1 cellular context compared by ENCODE assay signal in the genomic region with DNA sequence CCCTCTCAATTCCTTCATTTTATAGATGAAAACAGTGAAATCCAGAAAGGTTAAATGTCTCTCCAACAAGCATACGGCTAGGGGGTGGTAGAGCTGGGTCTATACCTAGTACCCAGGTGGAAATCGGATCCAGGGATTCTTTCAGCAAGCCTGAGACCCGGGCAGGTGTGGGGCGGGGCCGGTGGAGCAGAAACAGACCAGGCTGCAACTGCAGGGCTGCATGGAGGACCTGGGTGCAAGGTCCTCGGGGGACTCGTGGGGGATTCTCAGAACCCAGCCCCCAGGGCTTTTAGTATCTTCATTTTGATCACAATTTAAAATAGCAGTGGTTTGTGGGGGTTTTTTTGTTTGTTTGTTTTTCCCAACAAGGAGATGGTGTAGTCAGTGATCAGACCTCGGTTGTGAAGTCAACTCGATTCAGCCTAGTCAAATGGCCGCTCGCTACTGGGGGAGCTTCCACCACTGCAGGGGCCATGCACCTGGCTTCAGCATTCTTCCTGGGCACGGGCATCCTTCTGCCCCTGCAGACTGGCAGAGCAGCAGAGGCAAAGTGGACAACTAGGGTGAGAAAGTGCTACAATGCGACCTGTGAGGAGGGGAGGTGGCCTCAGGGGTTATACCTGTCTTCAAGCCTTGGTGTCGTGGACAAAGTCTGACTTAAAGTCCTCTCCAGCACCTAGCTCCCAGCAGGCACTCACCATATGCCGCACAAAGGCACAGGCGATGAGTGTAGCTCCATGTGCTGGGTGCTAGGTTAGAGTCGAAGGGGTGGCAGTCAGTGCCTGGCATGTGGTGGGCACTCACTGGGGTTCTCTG.
TF ChIP-seq lines count a peak whose summit lies in the region.

No MANE protein-coding gene starts in this region.

TF ChIP-seq in HepG2, 621 proteins besides CTCF, POLR2A, EP300 and RAD21 (continued from another document and continues in another):
- TF ChIP-seq CSRNP2 (CRISPR knock-in tag; conservative IDR thresholded peaks at IDR 0.05; ENCODE audit: low read depth) (no peak), DRAP1 (CRISPR knock-in tag; IDR thresholded peaks at IDR 0.05) (no peak), THYN1 (CRISPR knock-in tag; IDR thresholded peaks at IDR 0.05; ENCODE audit: borderline replicate concordance, low read depth) (no peak), YY1 (IDR thresholded peaks at IDR 0.05; ENCODE audit: insufficient read depth, insufficient replicate concordance, low read depth, low read length) (no peak), ZBTB7B (CRISPR knock-in tag; IDR thresholded peaks at IDR 0.05) (peak; percentile 41; the same call in 1 of the 2 replicates), FOXC1 (CRISPR knock-in tag; IDR thresholded peaks at IDR 0.05; ENCODE audit: borderline replicate concordance) (peak; percentile 42; the same call in 1 of the 2 replicates), THAP11 (CRISPR knock-in tag; IDR thresholded peaks at IDR 0.05) (no peak), HOXA3 (CRISPR knock-in tag; IDR thresholded peaks at IDR 0.05) (no peak), ZNF550 (CRISPR knock-in tag; IDR thresholded peaks at IDR 0.05; ENCODE audit: borderline replicate concordance) (no peak), TAF15 (IDR thresholded peaks at IDR 0.05; ENCODE audit: low read depth, low read length, poor library complexity, severe bottlenecking) (no peak), MLXIP (CRISPR knock-in tag; IDR thresholded peaks at IDR 0.05; ENCODE audit: borderline replicate concordance) (0 out of 2 replicates have a peak, but pooled peaks have one; percentile 25), ZGPAT (CRISPR knock-in tag; IDR thresholded peaks at IDR 0.05) (no peak), ZNF570 (CRISPR knock-in tag; IDR thresholded peaks at IDR 0.05; ENCODE audit: borderline replicate concordance) (no peak), FOSL1 (CRISPR knock-in tag; IDR thresholded peaks at IDR 0.05; ENCODE audit: borderline replicate concordance) (no peak), GMEB1 (CRISPR knock-in tag; IDR thresholded peaks at IDR 0.05; ENCODE audit: borderline replicate concordance) (no peak), ZNF772 (CRISPR knock-in tag; IDR thresholded peaks at IDR 0.05) (no peak), ZNF333 (CRISPR knock-in tag; IDR thresholded peaks at IDR 0.05; ENCODE audit: borderline replicate concordance) (no peak), HNF4A (CRISPR knock-in tag; IDR thresholded peaks at IDR 0.05) (peak; percentile 86; the same call in 1 of the 2 replicates), ZNF24 (IDR thresholded peaks at IDR 0.05) (no peak), EEA1 (CRISPR knock-in tag; IDR thresholded peaks at IDR 0.05; ENCODE audit: borderline replicate concordance) (no peak), FOXO1 (CRISPR knock-in tag; IDR thresholded peaks at IDR 0.05) (0 out of 2 replicates have a peak, but pooled peaks have one; percentile 17), ZMYM2 (CRISPR knock-in tag; IDR thresholded peaks at IDR 0.05) (no peak), HNF1A (IDR thresholded peaks at IDR 0.05; ENCODE audit: low read depth) (no peak), HNF1A (CRISPR knock-in tag; IDR thresholded peaks at IDR 0.05; ENCODE audit: borderline replicate concordance) (no peak), ZNF225 (CRISPR knock-in tag; IDR thresholded peaks at IDR 0.05) (no peak; the same call in 1 of the 2 replicates), MEIS2 (CRISPR knock-in tag; IDR thresholded peaks at IDR 0.05) (no peak), HNRNPLL (IDR thresholded peaks at IDR 0.05; ENCODE audit: low read depth, low read length, poor library complexity, severe bottlenecking) (no peak), MXD1 (CRISPR knock-in tag; IDR thresholded peaks at IDR 0.05) (0 out of 2 replicates have a peak, but pooled peaks have one; percentile 61), KDM1A (CRISPR knock-in tag; IDR thresholded peaks at IDR 0.05) (no peak), SP1 (IDR thresholded peaks at IDR 0.05) (no peak), SP1 (CRISPR knock-in tag; IDR thresholded peaks at IDR 0.05) (no peak), FOXA1 (IDR thresholded peaks at IDR 0.05) (no peak), FOXA1 (CRISPR knock-in tag; IDR thresholded peaks at IDR 0.05) (no peak), PHF8 (CRISPR knock-in tag; IDR thresholded peaks at IDR 0.05) (no peak)
- TF ChIP-seq, protein P1, sequence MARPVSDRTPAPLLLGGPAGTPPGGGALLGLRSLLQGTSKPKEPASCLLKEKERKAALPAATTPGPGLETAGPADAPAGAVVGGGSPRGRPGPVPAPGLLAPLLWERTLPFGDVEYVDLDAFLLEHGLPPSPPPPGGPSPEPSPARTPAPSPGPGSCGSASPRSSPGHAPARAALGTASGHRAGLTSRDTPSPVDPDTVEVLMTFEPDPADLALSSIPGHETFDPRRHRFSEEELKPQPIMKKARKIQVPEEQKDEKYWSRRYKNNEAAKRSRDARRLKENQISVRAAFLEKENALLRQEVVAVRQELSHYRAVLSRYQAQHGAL (CRISPR knock-in tag; IDR thresholded peaks at IDR 0.05; ENCODE audit: not compliant biosample characterization) = no peak
- TF ChIP-seq, protein P2, sequence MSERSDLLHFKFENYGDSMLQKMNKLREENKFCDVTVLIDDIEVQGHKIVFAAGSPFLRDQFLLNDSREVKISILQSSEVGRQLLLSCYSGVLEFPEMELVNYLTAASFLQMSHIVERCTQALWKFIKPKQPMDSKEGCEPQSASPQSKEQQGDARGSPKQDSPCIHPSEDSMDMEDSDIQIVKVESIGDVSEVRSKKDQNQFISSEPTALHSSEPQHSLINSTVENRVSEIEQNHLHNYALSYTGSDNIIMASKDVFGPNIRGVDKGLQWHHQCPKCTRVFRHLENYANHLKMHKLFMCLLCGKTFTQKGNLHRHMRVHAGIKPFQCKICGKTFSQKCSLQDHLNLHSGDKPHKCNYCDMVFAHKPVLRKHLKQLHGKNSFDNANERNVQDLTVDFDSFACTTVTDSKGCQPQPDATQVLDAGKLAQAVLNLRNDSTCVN (CRISPR knock-in tag; IDR thresholded peaks at IDR 0.05; ENCODE audit: borderline replicate concordance) = no peak
- TF ChIP-seq, protein P3, sequence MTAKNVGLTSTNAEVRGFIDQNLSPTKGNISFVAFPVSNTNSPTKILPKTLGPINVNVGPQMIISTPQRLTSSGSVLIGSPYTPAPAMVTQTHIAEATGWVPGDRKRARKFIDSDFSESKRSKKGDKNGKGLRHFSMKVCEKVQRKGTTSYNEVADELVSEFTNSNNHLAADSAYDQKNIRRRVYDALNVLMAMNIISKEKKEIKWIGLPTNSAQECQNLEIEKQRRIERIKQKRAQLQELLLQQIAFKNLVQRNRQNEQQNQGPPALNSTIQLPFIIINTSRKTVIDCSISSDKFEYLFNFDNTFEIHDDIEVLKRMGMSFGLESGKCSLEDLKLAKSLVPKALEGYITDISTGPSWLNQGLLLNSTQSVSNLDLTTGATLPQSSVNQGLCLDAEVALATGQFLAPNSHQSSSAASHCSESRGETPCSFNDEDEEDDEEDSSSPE (CRISPR knock-in tag; IDR thresholded peaks at IDR 0.05) = no peak
- TF ChIP-seq, protein P4, sequence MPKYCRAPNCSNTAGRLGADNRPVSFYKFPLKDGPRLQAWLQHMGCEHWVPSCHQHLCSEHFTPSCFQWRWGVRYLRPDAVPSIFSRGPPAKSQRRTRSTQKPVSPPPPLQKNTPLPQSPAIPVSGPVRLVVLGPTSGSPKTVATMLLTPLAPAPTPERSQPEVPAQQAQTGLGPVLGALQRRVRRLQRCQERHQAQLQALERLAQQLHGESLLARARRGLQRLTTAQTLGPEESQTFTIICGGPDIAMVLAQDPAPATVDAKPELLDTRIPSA (CRISPR knock-in tag; IDR thresholded peaks at IDR 0.05; ENCODE audit: borderline replicate concordance) = no peak
